ENCODE assay signal across 8 cellular contexts in genomic region chr13:30371649-30372265, GRCh38. TPM values are rescaled to one million over a fixed set of nuclear protein-coding genes. Genes with fewer than 3 reads are reported as not detected.
DNase-seq lines count a peak whose midpoint lies in the region; FAIRE-seq and TF ChIP-seq lines count a peak whose summit lies in the region.

No MANE protein-coding gene starts in this region.

- no peaks in the 10 kb centered on the region for H3K9me3 ChIP-seq in MG63
- H3K9me3 ChIP-seq in tibial nerve = no peaks in the 10 kb centered on the region

- H3K27ac ChIP-seq in tibial nerve = peak overlapping the region in 1 of 4 donors; percentile 66

- H3K4me3 ChIP-seq in MG63 (no peak overlapping the region), tibial nerve (no peak overlapping the region)

- no peaks in the 10 kb centered on the region for H3K36me3 ChIP-seq in MG63
- no peaks in the 10 kb centered on the region for H3K36me3 ChIP-seq in tibial nerve

- WGBS in tibial nerve, 2 donors = 47 to 57% methylated on average over 14 of the region's 14 CpGs

- in situ Hi-C loops in GM13977 (cut with MboI; ENCODE audit: low pct_unique_long_range_greater_than_20kb, low sequenced_read_pairs, unreplicated experiment) = no loop called here

- peaks cover 15% of the 10 kb centered on the region for H3K27me3 Mint-ChIP-seq in endothelial cell (ENCODE audit: unreplicated experiment)

- no peak for FAIRE-seq in H54 (lab: Jason Lieb, UNC)

- H3K4me1 Mint-ChIP-seq in endothelial cell (ENCODE audit: unreplicated experiment) = peaks cover 9% of the 10 kb centered on the region

- peak overlapping the region; percentile 38 for H3K27ac Mint-ChIP-seq in endothelial cell (ENCODE audit: unreplicated experiment)

- peaks cover 0 to 16% (median 0%) of the 10 kb centered on the region in 4 donors for H3K4me1 ChIP-seq in tibial nerve

- DNase-seq in GM13977 (ENCODE audit: low spot score) (peak; percentile 66), H54 (ENCODE audit: insufficient read length, low spot score) (peak; percentile 15), MG63 (peak; percentile 43), endothelial cell (ENCODE audit: low spot score) (no peak), tibial nerve (ENCODE audit: low spot score in 2 of 2) (no peak), middle frontal gyrus (ENCODE audit: extremely low spot score, low spot score) (no peak)
- DNase-seq in activated CD4-positive, CD25-positive, alpha-beta regulatory T cell treated with anti-CD3 and anti-CD28 coated beads, Interleukin-2, amount 50 U/mL, for 72 hours = peak; percentile 48
- DNase-seq in stimulated activated CD8-positive, alpha-beta memory T cell treated with anti-CD3 and anti-CD28 coated beads, Interleukin-15, amount 100 ng/mL, for 48 hours (ENCODE audit: low read depth in 2 of 2) = peak; percentile 23 to 44

- TF ChIP-seq CTCF in GM13977 (IDR thresholded peaks at IDR 0.05; ENCODE audit: extremely low read depth, insufficient read depth, missing control alignments) (no peak), endothelial cell (IDR thresholded peaks at IDR 0.05; ENCODE audit: unreplicated experiment) (no peak), tibial nerve (IDR thresholded peaks at IDR 0.05) (no peak)

- TF ChIP-seq EP300 in tibial nerve (IDR thresholded peaks at IDR 0.05) = peak in 1 of 2 donors; percentile 16

- H3K27me3 ChIP-seq in MG63 = no peaks in the 10 kb centered on the region
- H3K27me3 ChIP-seq in tibial nerve = no peaks in the 10 kb centered on the region

- TF ChIP-seq POLR2A in H54 (IDR thresholded peaks at IDR 0.05; ENCODE audit: low read depth, low read length) (no peak), tibial nerve (IDR thresholded peaks at IDR 0.05) (no peak)

- no peaks in the 10 kb centered on the region for H3K9me3 Mint-ChIP-seq in endothelial cell (ENCODE audit: unreplicated experiment)

- no peak overlapping the region for H3K4me3 Mint-ChIP-seq in endothelial cell (ENCODE audit: unreplicated experiment)

- H3K36me3 Mint-ChIP-seq in endothelial cell (ENCODE audit: low read depth, unreplicated experiment) = no peaks in the 10 kb centered on the region

RNA-seq across cellular contexts. Expression of gene UBE2L5, which starts 50.5 kb away (rescaled TPM):
- total RNA-seq in MG63 (2014; rRNA removed; shearing (Covaris generic); ENCODE audit: low replicate concordance) = not detected in 2 replicates
- total RNA-seq in endothelial cell (ENCODE audit: unreplicated experiment) (not detected), tibial nerve (not detected)

Comparison
In these comparisons a context has a peak if more than half of its experiments do, and no peak if none do; other contexts are left out.
1. DNase-seq: peak in GM13977 (single experiment), H54 (single experiment), MG63 (single experiment), activated CD4-positive, CD25-positive, alpha-beta regulatory T cell treated with anti-CD3 and anti-CD28 coated beads, Interleukin-2, amount 50 U/mL, for 72 hours (single experiment) and stimulated activated CD8-positive, alpha-beta memory T cell treated with anti-CD3 and anti-CD28 coated beads, Interleukin-15, amount 100 ng/mL, for 48 hours (2 of 2); none in endothelial cell (single experiment), tibial nerve (0 of 2) and middle frontal gyrus (single experiment).